In the genomic region with DNA sequence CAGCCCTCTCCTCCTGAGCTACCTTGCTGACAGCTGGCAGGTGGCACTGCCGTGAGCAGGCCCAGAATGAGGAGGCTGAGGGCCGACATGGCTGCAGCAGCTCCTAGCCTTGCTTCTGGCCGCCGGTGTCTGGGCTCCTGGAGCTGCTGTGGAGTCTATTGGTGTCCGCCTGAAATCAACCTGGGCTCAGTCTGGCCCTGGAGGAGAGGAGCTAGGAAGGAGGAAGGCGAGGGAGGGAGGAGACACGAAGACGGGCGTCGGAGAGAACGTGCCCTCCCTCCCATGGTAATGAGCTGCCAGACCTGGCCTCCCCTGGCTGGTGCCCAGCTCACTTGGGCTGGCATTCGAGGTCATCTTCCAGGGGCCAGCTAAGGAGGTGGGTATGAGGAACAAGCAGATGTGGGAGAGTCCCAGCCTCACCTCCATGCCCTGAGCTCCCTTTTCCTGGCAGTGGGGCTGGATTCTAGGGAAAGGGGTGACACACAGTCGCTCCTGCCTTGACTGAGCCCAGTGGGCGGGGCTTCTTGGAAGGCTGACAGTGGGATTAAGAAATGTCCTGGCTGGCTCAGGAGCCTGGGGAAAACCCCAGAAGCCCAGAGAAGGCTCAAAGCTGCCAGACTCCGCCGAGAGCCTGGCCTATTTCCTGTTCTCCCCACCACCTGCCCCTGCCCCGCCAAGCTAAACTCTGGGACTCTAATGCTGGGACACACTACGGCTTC, we compare ENCODE assay signal across 1 cellular context.
TF ChIP-seq lines count a peak whose summit lies in the region.

A gene with protein sequence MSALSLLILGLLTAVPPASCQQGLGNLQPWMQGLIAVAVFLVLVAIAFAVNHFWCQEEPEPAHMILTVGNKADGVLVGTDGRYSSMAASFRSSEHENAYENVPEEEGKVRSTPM (minus strand): TSS at position 193 of the 719 bp plus-strand sequence. CDS start 104 bp downstream, at position 89.

TF ChIP-seq in HepG2, 621 proteins besides CTCF, POLR2A, EP300 and RAD21:
- no peak for TF ChIP-seq ZNF326 (CRISPR knock-in tag; IDR thresholded peaks at IDR 0.05; ENCODE audit: borderline replicate concordance)
- TF ChIP-seq ZBTB4 (CRISPR knock-in tag; IDR thresholded peaks at IDR 0.05; ENCODE audit: borderline replicate concordance) = peak; percentile 6; the same call in 1 of the 2 replicates
